Comparison of ENCODE assay signal across 8 cellular contexts in the genomic region with DNA sequence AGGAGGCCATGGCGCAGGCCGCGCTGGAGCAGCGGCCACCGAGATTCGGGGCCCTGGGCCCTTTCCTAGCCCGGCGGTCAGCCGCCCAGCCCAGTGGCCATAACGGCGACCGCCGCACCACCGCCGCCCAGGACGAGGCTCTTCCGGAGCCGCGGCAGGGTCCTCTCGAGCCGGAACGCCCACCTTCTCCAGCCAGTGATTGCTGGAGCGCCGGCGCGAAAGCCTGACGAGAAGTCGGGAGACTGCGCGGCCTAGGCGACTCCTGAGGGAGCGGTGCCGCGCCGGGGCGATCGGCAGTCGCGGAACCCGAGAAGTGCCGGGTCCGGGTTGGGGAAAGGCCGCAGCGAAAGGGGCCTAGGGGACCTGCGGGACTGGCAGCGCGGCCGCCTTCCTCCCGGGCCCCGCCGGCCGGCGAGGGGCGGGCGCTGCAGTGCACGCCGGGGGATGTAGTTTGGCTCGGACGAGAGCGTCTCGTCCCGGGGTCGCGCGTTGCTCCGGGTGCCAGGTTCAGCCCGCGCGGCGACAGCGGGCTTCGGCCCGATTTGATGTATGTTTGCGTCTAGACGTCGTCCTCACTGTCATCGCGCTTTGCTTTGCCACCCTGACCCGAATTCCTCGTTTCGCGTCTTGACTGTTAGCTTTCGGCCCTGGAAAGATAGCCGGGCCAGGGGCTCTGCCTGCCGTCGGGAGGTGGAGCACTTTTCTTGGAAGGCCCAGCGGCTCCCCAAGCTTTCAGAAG. TPM values are rescaled to one million over a fixed set of nuclear protein-coding genes. Genes with fewer than 3 reads are reported as not detected.
A peak's percentile ranks its signal among the peaks of the same experiment; 100 is the strongest.
DNase-seq lines count a peak whose midpoint lies in the region; ATAC-seq, FAIRE-seq and TF ChIP-seq lines count a peak whose summit lies in the region.

A gene with protein sequence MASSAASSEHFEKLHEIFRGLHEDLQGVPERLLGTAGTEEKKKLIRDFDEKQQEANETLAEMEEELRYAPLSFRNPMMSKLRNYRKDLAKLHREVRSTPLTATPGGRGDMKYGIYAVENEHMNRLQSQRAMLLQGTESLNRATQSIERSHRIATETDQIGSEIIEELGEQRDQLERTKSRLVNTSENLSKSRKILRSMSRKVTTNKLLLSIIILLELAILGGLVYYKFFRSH (minus strand): TSS at position 153 of the 739 bp plus-strand sequence. CDS start 143 bp downstream, at position 10.

- H4K91ac ChIP-seq in neuronal stem cell (ENCODE audit: low read depth, low read length, poor library complexity), result no peak within 1 kb of the TSS

- peaks cover 2% of the 10 kb centered on the region for H3K79me1 ChIP-seq in neuronal stem cell (ENCODE audit: low read depth, low read length)

- CTCF ChIA-PET in HCT116 (lab: Charles Lee), result interaction anchor here (2.5 kb wide), 1 partner anchor 30 kb away, joined by 13 read pairs; no protein-coding TSS in a partner anchor

- peak within 1 kb of the TSS; percentile 94 for H3K23ac ChIP-seq in neuronal stem cell (ENCODE audit: low read depth, low read length, poor library complexity)

- H3K9me3 ChIP-seq in HCT116 (ENCODE audit: control insufficient read depth in 1 of 2, insufficient read depth in 1 of 2, low read depth in 1 of 2, low read length in 2 of 2) (no peaks in the 10 kb centered on the region), MM.1S (replicated peaks; ENCODE audit: insufficient read depth, low read length) (no peaks in the 10 kb centered on the region), neuronal stem cell (replicated peaks in 1 of 2; ENCODE audit: control insufficient read depth in 2 of 2, insufficient read depth in 1 of 2, low read depth in 1 of 2, low read length in 2 of 2) (no peaks in the 10 kb centered on the region)

- no TSS peak for BruUV-seq in HCT116 (replicated peaks; lab: Mats Ljungman, UMichigan)

- no peak for TF ChIP-seq POLR2A in HCT116 (IDR thresholded peaks at IDR 0.05; ENCODE audit: borderline replicate concordance, extremely low read depth, insufficient read depth, insufficient read length)

- peak within 1 kb of the TSS; percentile 86 for H3K4ac ChIP-seq in neuronal stem cell (ENCODE audit: low read length)

- H3K4me1 ChIP-seq in HCT116 (ENCODE audit: control insufficient read depth in 1 of 2, insufficient read depth in 2 of 2, low read length in 2 of 2), result peaks cover 4 to 19% of the 10 kb centered on the region in 2 experiments
- H3K4me1 ChIP-seq in MM.1S (ENCODE audit: low read length), result 0 out of 2 replicates have a peak, but pooled peaks cover 5% of the 10 kb centered on the region
- peaks cover 5 to 7% of the 10 kb centered on the region in 2 donors for H3K4me1 ChIP-seq in neuronal stem cell (ENCODE audit: control insufficient read depth in 2 of 2, insufficient read depth in 1 of 2, low read depth in 1 of 2, low read length in 2 of 2)

- in situ Hi-C loops in SK-MEL-5 (cut with HindIII; ENCODE audit: low pct_unique_long_range_greater_than_20kb, low sequenced_read_pairs), result no loop called here

- H2AFZ ChIP-seq in HCT116 (ENCODE audit: low read depth, low read length, poor library complexity, severe bottlenecking), result no peak within 1 kb of the TSS
- H2AFZ ChIP-seq in MM.1S (ENCODE audit: low read length), result peak within 1 kb of the TSS; percentile 70
- H2AFZ ChIP-seq in neuronal stem cell (ENCODE audit: low read length), result peak within 1 kb of the TSS; percentile 96

- H2BK15ac ChIP-seq in neuronal stem cell (ENCODE audit: low read length), result peak within 1 kb of the TSS; percentile 64

- intact Hi-C loops in HCT116 (cut with micrococcal nuclease), result no loop called here

- H2BK5ac ChIP-seq in neuronal stem cell (ENCODE audit: low read length), result peak within 1 kb of the TSS; percentile 100

- peak; percentile 90 for ATAC-seq in HCT116

- TF ChIP-seq RAD21 in HCT116 (IDR thresholded peaks at IDR 0.05; ENCODE audit: low read depth), result no peak

- no peak within 1 kb of the TSS for H2AK5ac ChIP-seq in neuronal stem cell (ENCODE audit: low read depth, low read length)

- peaks cover 44% of the 10 kb centered on the region for H3K79me2 ChIP-seq in HCT116 (ENCODE audit: insufficient read depth, low read length)
- peaks cover 16% of the 10 kb centered on the region for H3K79me2 ChIP-seq in MM.1S (ENCODE audit: low read length)

- H3K4me2 ChIP-seq in HCT116 (ENCODE audit: low read length), result peak within 1 kb of the TSS; percentile 83
- peak within 1 kb of the TSS; percentile 87 for H3K4me2 ChIP-seq in MM.1S (ENCODE audit: low read depth, low read length)
- H3K4me2 ChIP-seq in neuronal stem cell (ENCODE audit: insufficient read depth, low read length, poor library complexity, severe bottlenecking), result peak within 1 kb of the TSS; percentile 70

- H3K27ac ChIP-seq in HCT116 (ENCODE audit: low read depth, low read length) (peak within 1 kb of the TSS; percentile 94), MM.1S (ENCODE audit: low read length) (peak within 1 kb of the TSS; percentile 82; the same call in 1 of the 2 replicates), neuronal stem cell (replicated peaks; ENCODE audit: low read length) (peak within 1 kb of the TSS; percentile 94), substantia nigra (ENCODE audit: low read depth, low read length, poor library complexity, severe bottlenecking) (peak within 1 kb of the TSS; percentile 96)

- no CpG with 5 or more reads among the region's 87 CpGs for WGBS in neuronal stem cell (ENCODE audit: extremely low coverage in 2 of 2, insufficient read length in 2 of 2, insufficient replicate concordance in 1 of 2), 2 donors

- H3F3A ChIP-seq in MM.1S (ENCODE audit: insufficient read depth, low read length), result no peaks in the 10 kb centered on the region

- H3K27me3 ChIP-seq in HCT116 (ENCODE audit: insufficient read depth, low read length) (no peaks in the 10 kb centered on the region), MM.1S (replicated peaks; ENCODE audit: insufficient read depth, low read length) (no peaks in the 10 kb centered on the region), neuronal stem cell (ENCODE audit: control insufficient read depth in 3 of 3, insufficient read depth in 3 of 3, low read depth in 1 of 3, low read length in 3 of 3) (no peaks in the 10 kb centered on the region)

- H3K36me3 ChIP-seq in HCT116 (ENCODE audit: control insufficient read depth in 1 of 2, insufficient read depth in 2 of 2, low read length in 2 of 2), result peaks cover 11 to 14% of the 10 kb centered on the region in 2 experiments; a peak in 3 of 4 replicates
- H3K36me3 ChIP-seq in MM.1S (replicated peaks; ENCODE audit: insufficient read depth, low read length), result no peaks in the 10 kb centered on the region
- peaks cover 14 to 35% of the 10 kb centered on the region in 2 donors for H3K36me3 ChIP-seq in neuronal stem cell (replicated peaks in 1 of 2; ENCODE audit: control insufficient read depth in 2 of 2, insufficient read depth in 2 of 2, low read length in 2 of 2)

- POLR2A ChIA-PET in HCT116 (lab: Charles Lee), result interaction anchor here (1.1 kb wide), 1 partner anchor 21 kb away, joined by 3 read pairs; the partner anchor contains the start of gene RDH11

- RAD21 ChIA-PET in HCT116 (lab: Charles Lee; ENCODE audit: low non-redundant PET in 1 of 2, low total read pairs in 2 of 2, uncharacterized antibody in 2 of 2, unreplicated experiment in 2 of 2), result interaction anchor here in 1 of 2 experiments (0.6 to 1.5 kb wide), 2 partner anchors 14 to 30 kb away, joined by 3 read pairs; no protein-coding TSS in a partner anchor

- H3K9ac ChIP-seq in HCT116 (ENCODE audit: low read length), result peak within 1 kb of the TSS; percentile 80
- peak within 1 kb of the TSS; percentile 94 for H3K9ac ChIP-seq in MM.1S (ENCODE audit: low read length)
- peak within 1 kb of the TSS; percentile 96 for H3K9ac ChIP-seq in neuronal stem cell (ENCODE audit: low read depth, low read length, poor library complexity)

- no peak within 1 kb of the TSS for H2BK120ac ChIP-seq in neuronal stem cell (ENCODE audit: low read depth, low read length)

- H4K8ac ChIP-seq in neuronal stem cell (ENCODE audit: low read depth, low read length), result no peak within 1 kb of the TSS

- H3K9me2 ChIP-seq in HCT116 (ENCODE audit: insufficient read depth) (no peaks in the 10 kb centered on the region), MM.1S (replicated peaks; ENCODE audit: insufficient read depth, low read length) (no peaks in the 10 kb centered on the region)

- no peak within 1 kb of the TSS for H2BK12ac ChIP-seq in neuronal stem cell (ENCODE audit: low read length)

- peak within 1 kb of the TSS; percentile 100 for H3K18ac ChIP-seq in neuronal stem cell (ENCODE audit: low read length)

- H3K4me3 ChIP-seq in HCT116 (replicated peaks in 1 of 2; ENCODE audit: low read depth in 1 of 2, low read length in 2 of 2) (peak within 1 kb of the TSS; percentile 68 to 80), MM.1S (ENCODE audit: low read length) (peak within 1 kb of the TSS; percentile 74), neuronal stem cell (ENCODE audit: low read length in 2 of 2) (peak within 1 kb of the TSS; percentile 60 to 90)

- H4K20me1 ChIP-seq in HCT116 (ENCODE audit: insufficient read depth) (no peaks in the 10 kb centered on the region), MM.1S (ENCODE audit: insufficient read depth, low read length) (no peaks in the 10 kb centered on the region)

- TF ChIP-seq CTCF in HCT116 (IDR thresholded peaks at IDR 0.05 in 2 of 3, conservative IDR thresholded peaks at IDR 0.05 in 1 of 3; ENCODE audit: borderline replicate concordance in 1 of 3, insufficient read depth in 1 of 3, low read depth in 2 of 3, low read length in 2 of 3), result no peak
- TF ChIP-seq CTCF in MM.1S (IDR thresholded peaks at IDR 0.05; ENCODE audit: low read length), result no peak

- H3K14ac ChIP-seq in neuronal stem cell (ENCODE audit: low read length), result peak within 1 kb of the TSS; percentile 92

- no peak for FAIRE-seq in frontal cortex (lab: Jason Lieb, UNC)

- DNase-seq in GM04504 (ENCODE audit: low read depth) (peak; percentile 55), HCT116 (ENCODE audit: low read depth, low spot score) (peak; percentile 48), MM.1S (peak; percentile 56), SK-MEL-5 (ENCODE audit: low read depth, low spot score) (peak; percentile 73), frontal cortex (ENCODE audit: low spot score in 2 of 2) (peak; percentile 80 to 85), neuronal stem cell (ENCODE audit: low spot score) (peak; percentile 81), substantia nigra (lab: John Stamatoyannopoulos, UW) (peak; percentile 27 to 98 (median 80))
- DNase-seq in activated naive CD4-positive, alpha-beta T cell (lab: John Stamatoyannopoulos, UW), result peak; percentile 50 to 82 (median 58)

RNA-seq across cellular contexts. Expression of the gene that starts here (rescaled TPM):
- 86.3 TPM for total RNA-seq in HCT116 (2021; ENCODE audit: unreplicated experiment)
- polyA plus RNA-seq in HCT116 (2012), result 52.4 and 59.3 TPM in 2 replicates
- total RNA-seq in SK-MEL-5 (2014; rRNA removed; shearing (Covaris generic)), result 52.5 and 72.1 TPM in 2 replicates
- 45.2 and 51.5 TPM in 2 replicates for polyA plus RNA-seq in SK-MEL-5 (2015; cell fraction: cytosol; rRNA removed)
- 12.7 and 24.5 TPM in 2 replicates for polyA plus RNA-seq in SK-MEL-5 (2015; cell fraction: nucleus; rRNA removed)
- total RNA-seq in frontal cortex, result 40.4 TPM
- 65.1 TPM for polyA plus RNA-seq in neuronal stem cell (2013, experiment 1 of 2)
- 65.3 TPM for polyA plus RNA-seq in neuronal stem cell (2013, experiment 2 of 2)

Comparison
In these comparisons a context has a peak if more than half of its experiments do, and no peak if none do; other contexts are left out.
1. Peak in every context shown above with its lines: DNase-seq, ATAC-seq, H3K4me3 ChIP-seq and H3K27ac ChIP-seq.